8 cellular contexts compared by ENCODE assay signal in the genomic region with DNA sequence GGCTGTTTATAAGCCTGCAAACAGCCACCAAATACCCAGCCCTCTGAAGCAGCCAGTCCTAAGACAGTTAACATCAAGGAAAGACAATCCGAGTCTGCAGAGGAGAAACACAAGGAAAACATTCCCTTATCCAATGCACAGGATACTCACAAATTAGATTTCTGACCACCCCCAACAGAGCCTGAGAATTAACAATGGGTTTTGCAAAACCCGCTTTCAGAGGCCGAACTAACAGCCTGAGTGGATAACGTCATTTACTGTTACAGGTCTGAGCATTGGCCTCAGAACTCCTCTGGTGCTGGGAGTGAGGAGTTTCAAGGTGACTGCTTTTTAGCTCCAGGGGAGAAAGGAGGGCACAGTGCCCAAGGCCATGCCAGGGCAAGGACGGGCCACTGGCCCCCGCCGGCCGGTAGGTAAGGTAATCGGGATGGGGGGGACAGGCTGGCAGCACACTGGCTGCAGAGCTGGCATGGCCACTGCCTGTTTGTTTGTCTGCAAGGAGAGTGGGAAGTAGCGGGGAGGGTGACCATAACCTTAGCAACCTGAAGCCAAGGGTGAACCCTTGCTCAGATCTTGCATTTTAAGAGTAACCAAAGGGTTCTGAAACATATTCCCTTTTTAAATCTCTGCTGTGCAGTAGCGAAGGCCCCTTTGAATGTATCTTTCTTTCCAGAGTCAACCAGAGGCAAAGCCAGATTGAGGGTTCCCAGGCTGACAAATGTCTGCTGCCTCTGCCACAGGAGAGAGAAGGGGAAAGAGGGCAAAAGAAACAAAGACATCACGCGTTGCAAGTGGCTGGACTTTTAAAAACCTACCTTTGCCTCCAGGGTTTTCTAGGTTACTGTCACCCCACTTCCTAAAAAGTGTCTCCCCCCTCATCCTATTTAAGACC. TPM values are rescaled to one million over a fixed set of nuclear protein-coding genes. Genes with fewer than 3 reads are reported as not detected.
DNase-seq lines count a peak whose midpoint lies in the region; ATAC-seq, FAIRE-seq and TF ChIP-seq lines count a peak whose summit lies in the region.

No MANE protein-coding gene starts in this region.

- BruUV-seq in HepG2 (replicated peaks; lab: Mats Ljungman, UMichigan): no TSS peak

- no peaks in the 10 kb centered on the region for H3K9me3 ChIP-seq in BLaER1
- no peaks in the 10 kb centered on the region for H3K9me3 ChIP-seq in HepG2 (ENCODE audit: low read length)
- no peaks in the 10 kb centered on the region for H3K9me3 ChIP-seq in uterus

- H3K9ac ChIP-seq in BLaER1 (peak overlapping the region; percentile 88), HepG2 (ENCODE audit: insufficient read depth, low read depth, low read length) (peak overlapping the region; percentile 99)

- peak overlapping the region; percentile 98 for H3K4me2 ChIP-seq in BLaER1
- H3K4me2 ChIP-seq in HepG2 (ENCODE audit: low read depth, low read length): peak overlapping the region; percentile 91

- peaks cover 96% of the 10 kb centered on the region for H3K79me2 ChIP-seq in HepG2 (ENCODE audit: insufficient read depth, low read length)

- FAIRE-seq in HepG2 (lab: Jason Lieb, UNC): no peak

- H3K4me1 ChIP-seq in BLaER1 (peaks cover 74% of the 10 kb centered on the region), HepG2 (ENCODE audit: insufficient read depth, low read length) (peaks cover 82% of the 10 kb centered on the region), uterus (peaks cover 27 to 43% of the 10 kb centered on the region in 2 donors)

- TF ChIP-seq RAD21 in HepG2 (CRISPR knock-in tag; IDR thresholded peaks at IDR 0.05): no peak

- peaks cover 23% of the 10 kb centered on the region for H3K36me3 ChIP-seq in BLaER1
- H3K36me3 ChIP-seq in brain microvascular endothelial cell (replicated peaks): peaks cover 11% of the 10 kb centered on the region
- peaks cover 7 to 41% of the 10 kb centered on the region in 2 experiments for H3K36me3 ChIP-seq in HepG2 (replicated peaks in 1 of 2; ENCODE audit: control insufficient read depth in 1 of 2, insufficient read depth in 2 of 2, low read length in 2 of 2)
- H3K36me3 ChIP-seq in uterus: no peaks in the 10 kb centered on the region

- TF ChIP-seq POLR2A in HepG2 (IDR thresholded peaks at IDR 0.05; ENCODE audit: insufficient read depth in 1 of 2, low read depth in 2 of 2, low read length in 2 of 2): peak in 1 of 2 experiments; percentile 47; a peak in 2 of 4 replicates
- peak in 1 of 2 donors; percentile 42 for TF ChIP-seq POLR2A in uterus (IDR thresholded peaks at IDR 0.05)

- intact Hi-C loops in HepG2 (cut with micrococcal nuclease; ENCODE audit: unreplicated experiment) (no loop called here), uterus (cut with DNase I; ENCODE audit: low total_unique reads) (no loop called here)

- TF ChIP-seq CTCF in brain microvascular endothelial cell (IDR thresholded peaks at IDR 0.05; ENCODE audit: low read depth, low read length, missing control alignments): no peak
- TF ChIP-seq CTCF in HepG2 (CRISPR knock-in tag; IDR thresholded peaks at IDR 0.05): no peak
- TF ChIP-seq CTCF in uterus (IDR thresholded peaks at IDR 0.05): no peak
- TF ChIP-seq CTCF in GM10266 (IDR thresholded peaks at IDR 0.05; ENCODE audit: control insufficient read depth, insufficient read depth, low read depth, missing control alignments): no peak

- ATAC-seq in HepG2: no peak
- no peak for ATAC-seq in HG03457 (IDR thresholded peaks at IDR 0.05; ENCODE audit: unreplicated experiment)
- no peak for ATAC-seq in GM18519 (IDR thresholded peaks at IDR 0.05; ENCODE audit: low FRiP score, unreplicated experiment)

- 53% methylated on average over 13 of the region's 13 CpGs for WGBS in HepG2 (ENCODE audit: low lambda C conversion rate)

- H3K4me3 ChIP-seq in BLaER1 (peak overlapping the region; percentile 70), brain microvascular endothelial cell (ENCODE audit: low read depth, low read length) (peak overlapping the region; percentile 12), HepG2 (replicated peaks in 1 of 3; ENCODE audit: insufficient read depth in 1 of 3, low read depth in 2 of 3, low read length in 3 of 3) (peak overlapping the region; percentile 46 to 81 (median 73)), uterus (no peak overlapping the region)

- no peaks in the 10 kb centered on the region for H3K27me3 ChIP-seq in BLaER1
- H3K27me3 ChIP-seq in brain microvascular endothelial cell (replicated peaks): no peaks in the 10 kb centered on the region
- H3K27me3 ChIP-seq in HepG2 (ENCODE audit: control insufficient read depth in 1 of 2, insufficient read depth in 2 of 2, low read length in 2 of 2): no peaks in the 10 kb centered on the region; a peak in 1 of 5 replicates
- H3K27me3 ChIP-seq in uterus: no peaks in the 10 kb centered on the region

- no peak overlapping the region for H2AFZ ChIP-seq in HepG2 (ENCODE audit: low read length)

- CTCF ChIA-PET in HepG2 (lab: Yijun Ruan, JAX; ENCODE audit: low intra/inter-chr PET ratio, low total read pairs): no interaction called here

- peaks cover 49% of the 10 kb centered on the region for H4K20me1 ChIP-seq in BLaER1
- H4K20me1 ChIP-seq in HepG2 (ENCODE audit: insufficient read depth, low read length): peaks cover 55% of the 10 kb centered on the region

- peak; percentile 65 for DNase-seq in NCI-H1092 treated with DMSO at 0.1 percent for 48 hours (lab: John Stamatoyannopoulos, UW)
- DNase-seq in brain microvascular endothelial cell: no peak
- DNase-seq in HepG2 (ENCODE audit: low spot score): no peak
- DNase-seq in uterus: no peak
- no peak for DNase-seq in GM10266 (ENCODE audit: extremely low spot score)

- in situ Hi-C loops in brain microvascular endothelial cell (cut with HindIII; ENCODE audit: low pct_ligation_motif_present, low sequenced_read_pairs) (no loop called here), HepG2 (cut with HindIII; ENCODE audit: extremely low pct_ligation_motif_present, low pct_unique_long_range_greater_than_20kb) (no loop called here)

- TF ChIP-seq EP300 in HepG2 (IDR thresholded peaks at IDR 0.05; ENCODE audit: low read depth in 2 of 2, low read length in 2 of 2) (no peak), HepG2 (CRISPR knock-in tag; IDR thresholded peaks at IDR 0.05; ENCODE audit: borderline replicate concordance) (no peak)

- H3K27ac ChIP-seq in BLaER1 (peak overlapping the region; percentile 99), brain microvascular endothelial cell (peak overlapping the region; percentile 92), HepG2 (ENCODE audit: extremely low read length, insufficient read depth, low read length) (peak overlapping the region; percentile 99), uterus (peak overlapping the region; percentile 94 to 99)

- POLR2A ChIA-PET in HepG2 (lab: Yijun Ruan, JAX): interaction anchor here (0.9 to 13.6 kb wide), 10 partner anchors 8 to 150 kb away, joined by 3 to 624 read pairs (median 5); no protein-coding TSS in a partner anchor

TF ChIP-seq in HepG2, 621 proteins besides CTCF, POLR2A, EP300 and RAD21 (continues in another document):
- TF ChIP-seq HNRNPL (IDR thresholded peaks at IDR 0.05; ENCODE audit: low read depth, low read length) (peak; percentile 96), ZNF567 (CRISPR knock-in tag; IDR thresholded peaks at IDR 0.05; ENCODE audit: borderline replicate concordance) (0 out of 2 replicates have a peak, but pooled peaks have one; percentile 8), KLF15 (CRISPR knock-in tag; IDR thresholded peaks at IDR 0.05; ENCODE audit: borderline replicate concordance) (no peak), NFKB2 (CRISPR knock-in tag; IDR thresholded peaks at IDR 0.05; ENCODE audit: borderline replicate concordance) (peak; percentile 63; the same call in 1 of the 2 replicates), STAG1 (CRISPR knock-in tag; IDR thresholded peaks at IDR 0.05) (peak; percentile 2; the same call in 1 of the 2 replicates), MEF2D (CRISPR knock-in tag; IDR thresholded peaks at IDR 0.05) (no peak), ARID2 (CRISPR knock-in tag; IDR thresholded peaks at IDR 0.05; ENCODE audit: borderline replicate concordance) (peak; percentile 74; the same call in 1 of the 2 replicates), PHF21A (CRISPR knock-in tag; IDR thresholded peaks at IDR 0.05) (0 out of 2 replicates have a peak, but pooled peaks have one; percentile 21), ZNF224 (CRISPR knock-in tag; IDR thresholded peaks at IDR 0.05) (no peak)
- TF ChIP-seq, protein P1, sequence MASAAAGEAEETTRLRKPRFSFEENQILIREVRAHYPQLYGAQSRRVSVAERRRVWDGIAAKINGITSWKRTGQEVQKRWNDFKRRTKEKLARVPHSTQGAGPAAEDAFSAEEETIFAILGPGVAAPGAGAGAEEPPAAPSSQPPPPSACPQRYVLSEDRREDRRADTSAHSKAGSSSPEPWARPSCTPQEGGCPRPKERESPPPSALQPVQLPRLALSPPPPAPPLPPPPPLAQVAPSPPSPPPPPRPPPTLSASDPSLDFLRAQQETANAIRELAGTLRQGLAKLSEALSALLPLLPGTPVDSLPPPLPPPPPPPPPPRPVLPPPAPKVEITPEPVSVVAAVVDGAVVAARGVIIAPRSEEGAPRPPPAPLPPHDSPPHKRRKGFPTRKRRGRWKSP (CRISPR knock-in tag; IDR thresholded peaks at IDR 0.05): no peak

RNA-seq across cellular contexts. Expression of a gene that starts 3.9 kb away (rescaled TPM):
- total RNA-seq in HepG2 (2016; rRNA removed; fragmentation: Illumina TruSeq; extraction: Trizol) (53.9 and 71.9 TPM in 2 replicates), uterus (10 to 100 TPM; 10.2 to 26.7 (median 16.0) TPM)
- 45.3 and 50.7 TPM in 2 replicates for total RNA-seq in HepG2 (2016; cell fraction: cytosol; rRNA removed; fragmentation: Illumina TruSeq; extraction: Trizol; ENCODE audit: low read depth)
- 54.7 and 64.5 TPM in 2 replicates for total RNA-seq in HepG2 (2016; cell fraction: insoluble cytoplasmic fraction; rRNA removed; fragmentation: Illumina TruSeq; extraction: Trizol)
- total RNA-seq in HepG2 (2016; cell fraction: membrane; rRNA removed; fragmentation: Illumina TruSeq; extraction: Trizol): 30.6 and 34.0 TPM in 2 replicates
- total RNA-seq in HepG2 (2016; cell fraction: nucleus; rRNA removed; fragmentation: Illumina TruSeq; extraction: Trizol): 90.9 and 106 TPM in 2 replicates
- 81.4 and 84.7 TPM in 2 replicates for polyA plus RNA-seq in HepG2 (2011; rRNA removed)
- 41.2 and 45.2 TPM in 2 replicates for polyA plus RNA-seq in HepG2 (2011; cell fraction: cytosol; rRNA removed)
- polyA plus RNA-seq in HepG2 (2011; cell fraction: nucleus; rRNA removed): 139 and 149 TPM in 2 replicates
- polyA plus RNA-seq in HepG2 (2012): 50.4 and 60.2 TPM in 2 replicates
- 1.9 and 2.5 TPM in 2 replicates for polyA plus RNA-seq in HepG2 (2016; cell fraction: cytosol; fragmentation: Illumina TruSeq; extraction: Trizol; ENCODE audit: low read depth)
- 42.7 and 55.7 TPM in 2 replicates for polyA plus RNA-seq in HepG2 (2016; cell fraction: insoluble cytoplasmic fraction; fragmentation: Illumina TruSeq; extraction: Trizol; ENCODE audit: low read depth)
- polyA plus RNA-seq in HepG2 (2016; cell fraction: membrane; fragmentation: Illumina TruSeq; extraction: Trizol; ENCODE audit: low read depth): 7.9 and 9.1 TPM in 2 replicates
- polyA plus RNA-seq in HepG2 (2016; cell fraction: nucleus; fragmentation: Illumina TruSeq; extraction: Trizol; ENCODE audit: insufficient read depth, low read depth): 103 and 106 TPM in 2 replicates
- polyA minus RNA-seq in HepG2 (2011; rRNA and poly(A)+ RNA removed; ENCODE audit: low replicate concordance): 14.1 and 79.4 TPM in 2 replicates
- polyA minus RNA-seq in HepG2 (2011; cell fraction: cytosol; rRNA and poly(A)+ RNA removed): 66.7 and 69.5 TPM in 2 replicates
- 190 and 220 TPM in 2 replicates for polyA minus RNA-seq in HepG2 (2011; cell fraction: nucleus; rRNA and poly(A)+ RNA removed)

Comparison
In these comparisons a context has a peak if more than half of its experiments do, and no peak if none do; other contexts are left out.
1. H3K4me3 ChIP-seq: peak in BLaER1 (single experiment), brain microvascular endothelial cell (single experiment) and HepG2 (3 of 3); none in uterus (0 of 2).
2. Peak in every context shown above with its lines, with median percentiles within 50 percentile points of each other: H3K27ac ChIP-seq.